Comparison of ENCODE assay signal across 1 cellular context in the genomic region with DNA sequence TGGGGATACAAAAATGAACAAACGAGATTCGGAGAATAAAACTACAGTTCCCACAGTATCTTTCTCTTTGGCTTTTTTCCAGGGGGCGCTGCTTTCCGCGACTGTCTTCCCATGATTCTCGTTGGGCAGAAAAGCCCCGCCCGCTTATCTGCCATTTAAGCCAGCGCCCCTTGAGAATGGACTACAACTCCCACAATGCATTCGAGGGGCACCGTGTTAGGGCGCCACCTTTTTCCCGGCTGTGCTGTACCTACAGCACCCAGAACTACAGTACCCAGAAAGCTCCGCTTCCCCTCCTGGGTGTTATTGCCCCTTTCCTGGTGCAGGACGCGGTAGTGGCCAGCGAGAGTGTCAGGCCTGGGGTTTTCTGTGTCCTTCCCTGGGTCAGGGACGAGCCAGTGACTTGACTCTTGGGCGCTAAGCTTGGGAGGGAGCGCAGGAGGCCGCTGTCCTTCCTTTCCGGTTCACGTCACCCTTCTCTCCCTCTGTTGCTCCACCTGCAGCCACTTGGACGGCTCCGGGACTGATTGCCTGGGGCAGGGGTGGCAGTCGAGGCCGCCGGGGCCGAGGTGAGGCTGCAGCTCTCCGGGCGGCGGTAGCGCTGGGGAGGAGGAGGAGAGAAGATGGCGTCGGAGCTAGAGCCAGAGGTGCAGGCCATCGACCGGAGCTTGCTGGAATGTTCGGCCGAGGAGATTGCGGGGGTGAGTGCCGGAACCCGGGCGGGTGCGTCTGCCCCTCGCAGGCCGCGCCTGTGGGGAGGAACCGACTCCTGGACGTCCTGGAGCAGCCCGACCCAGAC.
TF ChIP-seq lines count a peak whose summit lies in the region.

A gene (plus strand): TSS at position 333 of the 799 bp plus-strand sequence. CDS start 291 bp downstream, at position 624.

TF ChIP-seq in HepG2, 621 proteins besides CTCF, POLR2A, EP300 and RAD21 (continued from another document and continues in another):
- TF ChIP-seq ELF4 (CRISPR knock-in tag; IDR thresholded peaks at IDR 0.05; ENCODE audit: borderline replicate concordance) (peak; percentile 98), PRPF4 (IDR thresholded peaks at IDR 0.05; ENCODE audit: low read depth, low read length, poor library complexity, severe bottlenecking) (no peak), TOPORS (CRISPR knock-in tag; IDR thresholded peaks at IDR 0.05) (peak; percentile 96), NR2F2 (IDR thresholded peaks at IDR 0.05; ENCODE audit: borderline replicate concordance, low read depth) (no peak), SNAPC2 (CRISPR knock-in tag; IDR thresholded peaks at IDR 0.05) (peak; percentile 45; the same call in 1 of the 2 replicates), XRCC5 (optimal IDR thresholded peaks at IDR 0.05; ENCODE audit: low read length) (peak; percentile 95), FLYWCH1 (CRISPR knock-in tag; IDR thresholded peaks at IDR 0.05) (no peak), HMG20A (CRISPR knock-in tag; IDR thresholded peaks at IDR 0.05; ENCODE audit: borderline replicate concordance) (peak; percentile 37; the same call in 1 of the 2 replicates), SP1 (IDR thresholded peaks at IDR 0.05) (no peak), SP1 (CRISPR knock-in tag; IDR thresholded peaks at IDR 0.05) (peak; percentile 59), ZNF333 (CRISPR knock-in tag; IDR thresholded peaks at IDR 0.05; ENCODE audit: borderline replicate concordance) (peak; percentile 97; the same call in 1 of the 2 replicates), ZFP82 (CRISPR knock-in tag; IDR thresholded peaks at IDR 0.05; ENCODE audit: borderline replicate concordance) (peak; percentile 73; the same call in 1 of the 2 replicates), KMT2B (CRISPR knock-in tag; IDR thresholded peaks at IDR 0.05) (peak; percentile 89), BRCA1 (CRISPR knock-in tag; IDR thresholded peaks at IDR 0.05) (no peak), GATAD1 (CRISPR knock-in tag; IDR thresholded peaks at IDR 0.05) (peak; percentile 90), ZNF782 (CRISPR knock-in tag; IDR thresholded peaks at IDR 0.05; ENCODE audit: borderline replicate concordance) (no peak; the same call in 1 of the 2 replicates), ZNF430 (CRISPR knock-in tag; IDR thresholded peaks at IDR 0.05) (peak; percentile 90), HHEX (CRISPR knock-in tag; IDR thresholded peaks at IDR 0.05) (0 out of 2 replicates have a peak, but pooled peaks have one; percentile 62), SALL1 (CRISPR knock-in tag; IDR thresholded peaks at IDR 0.05) (peak; percentile 92), MIXL1 (CRISPR knock-in tag; IDR thresholded peaks at IDR 0.05) (peak; percentile 94), KAT8 (CRISPR knock-in tag; IDR thresholded peaks at IDR 0.05) (peak; percentile 93), NRL (CRISPR knock-in tag; IDR thresholded peaks at IDR 0.05; ENCODE audit: borderline replicate concordance) (peak; percentile 99), SIX4 (CRISPR knock-in tag; IDR thresholded peaks at IDR 0.05) (peak; percentile 66), ZFX (CRISPR knock-in tag; IDR thresholded peaks at IDR 0.05; ENCODE audit: low read depth) (peak; percentile 100), FOSL1 (CRISPR knock-in tag; IDR thresholded peaks at IDR 0.05; ENCODE audit: borderline replicate concordance) (no peak), GTF3A (CRISPR knock-in tag; conservative IDR thresholded peaks at IDR 0.05) (peak; percentile 42; the same call in 1 of the 2 replicates), ZNF879 (CRISPR knock-in tag; IDR thresholded peaks at IDR 0.05) (0 out of 2 replicates have a peak, but pooled peaks have one; percentile 28), SALL2 (CRISPR knock-in tag; IDR thresholded peaks at IDR 0.05) (peak; percentile 87)
- TF ChIP-seq, protein P1, sequence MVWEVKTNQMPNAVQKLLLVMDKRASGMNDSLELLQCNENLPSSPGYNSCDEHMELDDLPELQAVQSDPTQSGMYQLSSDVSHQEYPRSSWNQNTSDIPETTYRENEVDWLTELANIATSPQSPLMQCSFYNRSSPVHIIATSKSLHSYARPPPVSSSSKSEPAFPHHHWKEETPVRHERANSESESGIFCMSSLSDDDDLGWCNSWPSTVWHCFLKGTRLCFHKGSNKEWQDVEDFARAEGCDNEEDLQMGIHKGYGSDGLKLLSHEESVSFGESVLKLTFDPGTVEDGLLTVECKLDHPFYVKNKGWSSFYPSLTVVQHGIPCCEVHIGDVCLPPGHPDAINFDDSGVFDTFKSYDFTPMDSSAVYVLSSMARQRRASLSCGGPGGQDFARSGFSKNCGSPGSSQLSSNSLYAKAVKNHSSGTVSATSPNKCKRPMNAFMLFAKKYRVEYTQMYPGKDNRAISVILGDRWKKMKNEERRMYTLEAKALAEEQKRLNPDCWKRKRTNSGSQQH (CRISPR knock-in tag; IDR thresholded peaks at IDR 0.05; ENCODE audit: low read depth) = peak; percentile 86; the same call in 1 of the 2 replicates
- TF ChIP-seq, protein P2, sequence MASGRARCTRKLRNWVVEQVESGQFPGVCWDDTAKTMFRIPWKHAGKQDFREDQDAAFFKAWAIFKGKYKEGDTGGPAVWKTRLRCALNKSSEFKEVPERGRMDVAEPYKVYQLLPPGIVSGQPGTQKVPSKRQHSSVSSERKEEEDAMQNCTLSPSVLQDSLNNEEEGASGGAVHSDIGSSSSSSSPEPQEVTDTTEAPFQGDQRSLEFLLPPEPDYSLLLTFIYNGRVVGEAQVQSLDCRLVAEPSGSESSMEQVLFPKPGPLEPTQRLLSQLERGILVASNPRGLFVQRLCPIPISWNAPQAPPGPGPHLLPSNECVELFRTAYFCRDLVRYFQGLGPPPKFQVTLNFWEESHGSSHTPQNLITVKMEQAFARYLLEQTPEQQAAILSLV (CRISPR knock-in tag; IDR thresholded peaks at IDR 0.05; ENCODE audit: borderline replicate concordance) = peak; percentile 89
- TF ChIP-seq, protein P3, sequence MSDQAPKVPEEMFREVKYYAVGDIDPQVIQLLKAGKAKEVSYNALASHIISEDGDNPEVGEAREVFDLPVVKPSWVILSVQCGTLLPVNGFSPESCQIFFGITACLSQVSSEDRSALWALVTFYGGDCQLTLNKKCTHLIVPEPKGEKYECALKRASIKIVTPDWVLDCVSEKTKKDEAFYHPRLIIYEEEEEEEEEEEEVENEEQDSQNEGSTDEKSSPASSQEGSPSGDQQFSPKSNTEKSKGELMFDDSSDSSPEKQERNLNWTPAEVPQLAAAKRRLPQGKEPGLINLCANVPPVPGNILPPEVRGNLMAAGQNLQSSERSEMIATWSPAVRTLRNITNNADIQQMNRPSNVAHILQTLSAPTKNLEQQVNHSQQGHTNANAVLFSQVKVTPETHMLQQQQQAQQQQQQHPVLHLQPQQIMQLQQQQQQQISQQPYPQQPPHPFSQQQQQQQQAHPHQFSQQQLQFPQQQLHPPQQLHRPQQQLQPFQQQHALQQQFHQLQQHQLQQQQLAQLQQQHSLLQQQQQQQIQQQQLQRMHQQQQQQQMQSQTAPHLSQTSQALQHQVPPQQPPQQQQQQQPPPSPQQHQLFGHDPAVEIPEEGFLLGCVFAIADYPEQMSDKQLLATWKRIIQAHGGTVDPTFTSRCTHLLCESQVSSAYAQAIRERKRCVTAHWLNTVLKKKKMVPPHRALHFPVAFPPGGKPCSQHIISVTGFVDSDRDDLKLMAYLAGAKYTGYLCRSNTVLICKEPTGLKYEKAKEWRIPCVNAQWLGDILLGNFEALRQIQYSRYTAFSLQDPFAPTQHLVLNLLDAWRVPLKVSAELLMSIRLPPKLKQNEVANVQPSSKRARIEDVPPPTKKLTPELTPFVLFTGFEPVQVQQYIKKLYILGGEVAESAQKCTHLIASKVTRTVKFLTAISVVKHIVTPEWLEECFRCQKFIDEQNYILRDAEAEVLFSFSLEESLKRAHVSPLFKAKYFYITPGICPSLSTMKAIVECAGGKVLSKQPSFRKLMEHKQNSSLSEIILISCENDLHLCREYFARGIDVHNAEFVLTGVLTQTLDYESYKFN (CRISPR knock-in tag; conservative IDR thresholded peaks at IDR 0.05) = peak; percentile 74
- TF ChIP-seq, protein P4, sequence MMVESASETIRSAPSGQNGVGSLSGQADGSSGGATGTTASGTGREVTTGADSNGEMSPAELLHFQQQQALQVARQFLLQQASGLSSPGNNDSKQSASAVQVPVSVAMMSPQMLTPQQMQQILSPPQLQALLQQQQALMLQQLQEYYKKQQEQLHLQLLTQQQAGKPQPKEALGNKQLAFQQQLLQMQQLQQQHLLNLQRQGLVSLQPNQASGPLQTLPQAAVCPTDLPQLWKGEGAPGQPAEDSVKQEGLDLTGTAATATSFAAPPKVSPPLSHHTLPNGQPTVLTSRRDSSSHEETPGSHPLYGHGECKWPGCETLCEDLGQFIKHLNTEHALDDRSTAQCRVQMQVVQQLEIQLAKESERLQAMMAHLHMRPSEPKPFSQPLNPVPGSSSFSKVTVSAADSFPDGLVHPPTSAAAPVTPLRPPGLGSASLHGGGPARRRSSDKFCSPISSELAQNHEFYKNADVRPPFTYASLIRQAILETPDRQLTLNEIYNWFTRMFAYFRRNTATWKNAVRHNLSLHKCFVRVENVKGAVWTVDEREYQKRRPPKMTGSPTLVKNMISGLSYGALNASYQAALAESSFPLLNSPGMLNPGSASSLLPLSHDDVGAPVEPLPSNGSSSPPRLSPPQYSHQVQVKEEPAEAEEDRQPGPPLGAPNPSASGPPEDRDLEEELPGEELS (CRISPR knock-in tag; IDR thresholded peaks at IDR 0.05) = peak; percentile 19; the same call in 1 of the 2 replicates
- TF ChIP-seq, protein P5, sequence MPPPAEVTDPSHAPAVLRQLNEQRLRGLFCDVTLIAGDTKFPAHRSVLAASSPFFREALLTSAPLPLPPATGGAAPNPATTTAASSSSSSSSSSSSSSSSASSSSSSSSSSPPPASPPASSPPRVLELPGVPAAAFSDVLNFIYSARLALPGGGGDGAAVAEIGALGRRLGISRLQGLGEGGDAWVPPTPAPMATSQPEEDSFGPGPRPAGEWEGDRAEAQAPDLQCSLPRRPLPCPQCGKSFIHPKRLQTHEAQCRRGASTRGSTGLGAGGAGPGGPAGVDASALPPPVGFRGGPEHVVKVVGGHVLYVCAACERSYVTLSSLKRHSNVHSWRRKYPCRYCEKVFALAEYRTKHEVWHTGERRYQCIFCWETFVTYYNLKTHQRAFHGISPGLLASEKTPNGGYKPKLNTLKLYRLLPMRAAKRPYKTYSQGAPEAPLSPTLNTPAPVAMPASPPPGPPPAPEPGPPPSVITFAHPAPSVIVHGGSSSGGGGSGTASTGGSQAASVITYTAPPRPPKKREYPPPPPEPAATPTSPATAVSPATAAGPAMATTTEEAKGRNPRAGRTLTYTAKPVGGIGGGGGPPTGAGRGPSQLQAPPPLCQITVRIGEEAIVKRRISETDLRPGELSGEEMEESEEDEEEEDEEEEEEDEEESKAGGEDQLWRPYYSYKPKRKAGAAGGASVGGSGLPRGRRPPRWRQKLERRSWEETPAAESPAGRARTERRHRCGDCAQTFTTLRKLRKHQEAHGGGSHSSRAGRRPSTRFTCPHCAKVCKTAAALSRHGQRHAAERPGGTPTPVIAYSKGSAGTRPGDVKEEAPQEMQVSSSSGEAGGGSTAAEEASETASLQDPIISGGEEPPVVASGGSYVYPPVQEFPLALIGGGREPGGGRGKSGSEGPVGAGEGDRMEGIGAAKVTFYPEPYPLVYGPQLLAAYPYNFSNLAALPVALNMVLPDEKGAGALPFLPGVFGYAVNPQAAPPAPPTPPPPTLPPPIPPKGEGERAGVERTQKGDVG (CRISPR knock-in tag; IDR thresholded peaks at IDR 0.05; ENCODE audit: borderline replicate concordance) = peak; percentile 97
- TF ChIP-seq, protein P6, sequence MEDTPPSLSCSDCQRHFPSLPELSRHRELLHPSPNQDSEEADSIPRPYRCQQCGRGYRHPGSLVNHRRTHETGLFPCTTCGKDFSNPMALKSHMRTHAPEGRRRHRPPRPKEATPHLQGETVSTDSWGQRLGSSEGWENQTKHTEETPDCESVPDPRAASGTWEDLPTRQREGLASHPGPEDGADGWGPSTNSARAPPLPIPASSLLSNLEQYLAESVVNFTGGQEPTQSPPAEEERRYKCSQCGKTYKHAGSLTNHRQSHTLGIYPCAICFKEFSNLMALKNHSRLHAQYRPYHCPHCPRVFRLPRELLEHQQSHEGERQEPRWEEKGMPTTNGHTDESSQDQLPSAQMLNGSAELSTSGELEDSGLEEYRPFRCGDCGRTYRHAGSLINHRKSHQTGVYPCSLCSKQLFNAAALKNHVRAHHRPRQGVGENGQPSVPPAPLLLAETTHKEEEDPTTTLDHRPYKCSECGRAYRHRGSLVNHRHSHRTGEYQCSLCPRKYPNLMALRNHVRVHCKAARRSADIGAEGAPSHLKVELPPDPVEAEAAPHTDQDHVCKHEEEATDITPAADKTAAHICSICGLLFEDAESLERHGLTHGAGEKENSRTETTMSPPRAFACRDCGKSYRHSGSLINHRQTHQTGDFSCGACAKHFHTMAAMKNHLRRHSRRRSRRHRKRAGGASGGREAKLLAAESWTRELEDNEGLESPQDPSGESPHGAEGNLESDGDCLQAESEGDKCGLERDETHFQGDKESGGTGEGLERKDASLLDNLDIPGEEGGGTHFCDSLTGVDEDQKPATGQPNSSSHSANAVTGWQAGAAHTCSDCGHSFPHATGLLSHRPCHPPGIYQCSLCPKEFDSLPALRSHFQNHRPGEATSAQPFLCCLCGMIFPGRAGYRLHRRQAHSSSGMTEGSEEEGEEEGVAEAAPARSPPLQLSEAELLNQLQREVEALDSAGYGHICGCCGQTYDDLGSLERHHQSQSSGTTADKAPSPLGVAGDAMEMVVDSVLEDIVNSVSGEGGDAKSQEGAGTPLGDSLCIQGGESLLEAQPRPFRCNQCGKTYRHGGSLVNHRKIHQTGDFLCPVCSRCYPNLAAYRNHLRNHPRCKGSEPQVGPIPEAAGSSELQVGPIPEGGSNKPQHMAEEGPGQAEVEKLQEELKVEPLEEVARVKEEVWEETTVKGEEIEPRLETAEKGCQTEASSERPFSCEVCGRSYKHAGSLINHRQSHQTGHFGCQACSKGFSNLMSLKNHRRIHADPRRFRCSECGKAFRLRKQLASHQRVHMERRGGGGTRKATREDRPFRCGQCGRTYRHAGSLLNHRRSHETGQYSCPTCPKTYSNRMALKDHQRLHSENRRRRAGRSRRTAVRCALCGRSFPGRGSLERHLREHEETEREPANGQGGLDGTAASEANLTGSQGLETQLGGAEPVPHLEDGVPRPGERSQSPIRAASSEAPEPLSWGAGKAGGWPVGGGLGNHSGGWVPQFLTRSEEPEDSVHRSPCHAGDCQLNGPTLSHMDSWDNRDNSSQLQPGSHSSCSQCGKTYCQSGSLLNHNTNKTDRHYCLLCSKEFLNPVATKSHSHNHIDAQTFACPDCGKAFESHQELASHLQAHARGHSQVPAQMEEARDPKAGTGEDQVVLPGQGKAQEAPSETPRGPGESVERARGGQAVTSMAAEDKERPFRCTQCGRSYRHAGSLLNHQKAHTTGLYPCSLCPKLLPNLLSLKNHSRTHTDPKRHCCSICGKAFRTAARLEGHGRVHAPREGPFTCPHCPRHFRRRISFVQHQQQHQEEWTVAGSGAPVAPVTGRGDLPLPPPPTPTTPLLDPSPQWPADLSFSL (CRISPR knock-in tag; IDR thresholded peaks at IDR 0.05) = peak; percentile 64; the same call in 1 of the 2 replicates
